Comparison of ENCODE assay signal across 9 cellular contexts in the genomic region with DNA sequence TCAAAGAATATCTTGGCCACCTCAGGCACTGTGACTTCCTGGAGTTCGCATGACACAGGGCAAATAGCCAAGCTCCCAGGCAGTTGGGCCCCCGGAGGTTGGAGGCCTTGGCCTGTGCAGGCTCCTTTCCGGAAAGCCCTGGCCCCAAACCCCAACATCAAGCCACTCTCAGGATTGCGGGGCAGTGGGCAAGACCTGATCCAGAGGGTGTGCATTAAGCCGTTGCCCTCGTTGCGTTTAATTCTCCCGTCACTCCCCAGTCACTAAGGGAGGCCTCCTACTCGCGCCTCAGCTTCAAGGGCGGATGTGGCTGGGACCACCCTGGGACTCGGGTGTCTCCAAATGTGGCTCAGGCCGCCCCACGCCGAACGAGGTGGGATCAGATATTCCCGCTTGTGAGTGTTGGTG.
DNase-seq lines count a peak whose midpoint lies in the region; ATAC-seq and TF ChIP-seq lines count a peak whose summit lies in the region.
"Had no signal": no experiment of that assay in that cellular context is flagged by ENCODE, and none has a peak within 500 bp of the region (broad histone marks: within the 10 kb centered on the region; RNA-seq: fewer than 3 reads in every experiment).

No MANE protein-coding gene starts in this region.

- H3K4me3 ChIP-seq in effector memory CD4-positive, alpha-beta T cell (ENCODE audit: insufficient read depth, low read depth, low read length, poor library complexity, severe bottlenecking): peak overlapping the region; percentile 45
- H3K4me3 ChIP-seq in thoracic aorta: peak overlapping the region; percentile 74

- H3K4me1 ChIP-seq in effector memory CD4-positive, alpha-beta T cell (ENCODE audit: control insufficient read depth, insufficient read depth, low read length, poor library complexity, severe bottlenecking): peaks cover 25% of the 10 kb centered on the region
- H3K4me1 ChIP-seq in thoracic aorta (ENCODE audit: control insufficient read depth in 1 of 2, low read depth in 2 of 2): peaks cover 0 to 7% of the 10 kb centered on the region in 2 donors

- no peaks in the 10 kb centered on the region for H3K9me3 ChIP-seq in effector memory CD4-positive, alpha-beta T cell (ENCODE audit: control insufficient read depth, low read length)
- no peaks in the 10 kb centered on the region for H3K9me3 ChIP-seq in thoracic aorta

- H3K27me3 Mint-ChIP-seq in naive thymus-derived CD8-positive, alpha-beta T cell: peaks cover 47 to 95% (median 68%) of the 10 kb centered on the region in 5 donors

- peaks cover 8 to 34% (median 31%) of the 10 kb centered on the region in 4 donors for H3K4me1 Mint-ChIP-seq in naive thymus-derived CD8-positive, alpha-beta T cell

- H3K27me3 ChIP-seq in effector memory CD4-positive, alpha-beta T cell (replicated peaks; ENCODE audit: control insufficient read depth, insufficient read depth, low read length, poor library complexity, severe bottlenecking): peaks cover 54% of the 10 kb centered on the region
- no peaks in the 10 kb centered on the region for H3K27me3 ChIP-seq in thoracic aorta (replicated peaks; ENCODE audit: insufficient read depth)

- ATAC-seq in naive thymus-derived CD8-positive, alpha-beta T cell: peak; percentile 20 to 23
- ATAC-seq in thoracic aorta (ENCODE audit: insufficient number of reproducible peaks, low FRiP score, low read depth): no peak

- H3K4me3 Mint-ChIP-seq in naive thymus-derived CD8-positive, alpha-beta T cell: peak overlapping the region; percentile 47 to 79 (median 64)

- H3K9me3 Mint-ChIP-seq in naive thymus-derived CD8-positive, alpha-beta T cell: no peaks in the 10 kb centered on the region

- TF ChIP-seq CTCF in thoracic aorta (IDR thresholded peaks at IDR 0.05): no peak

- H3K27ac Mint-ChIP-seq in naive thymus-derived CD8-positive, alpha-beta T cell: no peak overlapping the region

- H3K36me3 Mint-ChIP-seq in naive thymus-derived CD8-positive, alpha-beta T cell: peaks cover 0 to 2% (median 0%) of the 10 kb centered on the region in 3 donors

- no peaks in the 10 kb centered on the region for H3K36me3 ChIP-seq in effector memory CD4-positive, alpha-beta T cell (ENCODE audit: control insufficient read depth, insufficient read depth, low read length)
- no peaks in the 10 kb centered on the region for H3K36me3 ChIP-seq in thoracic aorta

- DNase-seq in activated CD8-positive, alpha-beta memory T cell treated with anti-CD3 and anti-CD28 coated beads for 24 hours: peak; percentile 64
- no peak for DNase-seq in activated CD8-positive, alpha-beta memory T cell treated with anti-CD3 and anti-CD28 coated beads, Interleukin-2, amount 50 U/mL, for 4 hours
- DNase-seq in effector memory CD4-positive, alpha-beta T cell: no peak
- DNase-seq in naive thymus-derived CD8-positive, alpha-beta T cell: peak in 1 of 10 donors; percentile 25
- DNase-seq in thoracic aorta (ENCODE audit: low spot score) (no peak), NK-92 (lab: John Stamatoyannopoulos, UW; ENCODE audit: unreplicated experiment) (no peak), amniotic stem cell (lab: John Stamatoyannopoulos, UW) (no peak), superior temporal gyrus (ENCODE audit: extremely low spot score) (no peak)
- DNase-seq: NCI-H1417 had no signal

- no peak overlapping the region for H3K27ac ChIP-seq in effector memory CD4-positive, alpha-beta T cell (ENCODE audit: insufficient read depth, low read length, poor library complexity, severe bottlenecking)
- no peak overlapping the region for H3K27ac ChIP-seq in thoracic aorta

- POLR2A ChIA-PET in naive thymus-derived CD8-positive, alpha-beta T cell (lab: Charles Lee): no interaction called here
